In the genomic region with DNA sequence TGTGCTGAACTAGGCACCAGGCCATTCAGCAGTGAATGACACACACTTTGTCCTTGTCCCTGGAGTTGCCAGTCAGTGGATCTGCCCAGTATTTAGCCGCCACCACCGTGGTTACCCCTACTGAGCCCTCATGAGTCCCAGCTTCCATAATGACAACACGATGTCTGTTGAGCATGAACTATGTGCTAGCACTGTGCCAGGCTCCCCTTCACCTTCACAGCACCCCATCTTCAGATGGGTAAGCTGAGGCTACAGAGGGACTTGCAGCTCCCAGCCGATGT, we compare ENCODE assay signal across 22 cellular contexts. TPM values are rescaled to one million over a fixed set of nuclear protein-coding genes. Genes with fewer than 3 reads are reported as not detected.
DNase-seq lines count a peak whose midpoint lies in the region; ATAC-seq, FAIRE-seq and TF ChIP-seq lines count a peak whose summit lies in the region.
"Had no signal": no experiment of that assay in that cellular context is flagged by ENCODE, and none has a peak within 500 bp of the region (broad histone marks: within the 10 kb centered on the region; RNA-seq: fewer than 3 reads in every experiment).

No MANE protein-coding gene starts in this region.

- H3K27ac ChIP-seq in WERI-Rb-1, result peak overlapping the region; percentile 79
- H3K27ac ChIP-seq in mesenchymal stem cell (ENCODE audit: low read length, poor library complexity, severe bottlenecking), result no peak overlapping the region
- H3K27ac ChIP-seq: GM23248 had no signal

- H3K36me3 Mint-ChIP-seq in central memory CD8-positive, alpha-beta T cell (ENCODE audit: insufficient read depth), result no peaks in the 10 kb centered on the region

- H4K91ac ChIP-seq in mesenchymal stem cell (ENCODE audit: low read length), result peak overlapping the region; percentile 18

- no peak overlapping the region for H2AK5ac ChIP-seq in mesenchymal stem cell (ENCODE audit: low read length, severe bottlenecking)

- H3K4me3 ChIP-seq in WERI-Rb-1 (ENCODE audit: low read depth, low read length), result no peak overlapping the region
- H3K4me3 ChIP-seq in mesenchymal stem cell (ENCODE audit: insufficient read depth in 1 of 2, low read depth in 1 of 2, low read length in 2 of 2), result no peak overlapping the region
- H3K4me3 ChIP-seq: GM12878, GM23248 had no signal

- FAIRE-seq in urothelium cell line (lab: Jason Lieb, UNC), result peak; percentile 13
- FAIRE-seq: A204.1, GM12878, GM19239, H54 had no signal

- no peaks in the 10 kb centered on the region for H3K27me3 ChIP-seq in WERI-Rb-1 (ENCODE audit: insufficient read depth, low read depth, severe bottlenecking)
- peaks cover 12 to 34% of the 10 kb centered on the region in 2 experiments for H3K27me3 ChIP-seq in mesenchymal stem cell (ENCODE audit: control insufficient read depth in 1 of 2, insufficient read depth in 1 of 2, low read length in 2 of 2)
- H3K27me3 ChIP-seq: BE2C had no signal

- no peak overlapping the region for H2AFZ ChIP-seq in mesenchymal stem cell (ENCODE audit: low read depth, low read length)
- H2AFZ ChIP-seq: GM23248 had no signal

- no peak overlapping the region for H3K4me2 ChIP-seq in mesenchymal stem cell (ENCODE audit: low read length, poor library complexity, severe bottlenecking)

- H2BK12ac ChIP-seq in mesenchymal stem cell (ENCODE audit: low read length in 2 of 2), result peak overlapping the region in 1 of 2 experiments; percentile 84

- H3K9ac ChIP-seq in mesenchymal stem cell (ENCODE audit: low read length), result no peak overlapping the region
- H3K9ac ChIP-seq: GM23248 had no signal

- H3K27ac Mint-ChIP-seq in central memory CD8-positive, alpha-beta T cell (ENCODE audit: low read depth), result peak overlapping the region; percentile 71

- no peaks in the 10 kb centered on the region for H3K4me1 Mint-ChIP-seq in central memory CD8-positive, alpha-beta T cell
- H3K4me1 Mint-ChIP-seq: CD4-positive, CD25-positive, alpha-beta regulatory T cell; CD8-positive, alpha-beta memory T cell had no signal

- no peak overlapping the region for H2BK5ac ChIP-seq in mesenchymal stem cell (ENCODE audit: low read depth, low read length, poor library complexity, severe bottlenecking)

- no peak overlapping the region for H3K23ac ChIP-seq in mesenchymal stem cell (ENCODE audit: low read length in 2 of 2)

- DNase-seq in WERI-Rb-1, result no peak
- no peak for DNase-seq in central memory CD8-positive, alpha-beta T cell (ENCODE audit: low spot score in 2 of 2)
- no peak for DNase-seq in mesenchymal stem cell
- no peak for DNase-seq in urothelium cell line (ENCODE audit: low spot score)
- no peak for DNase-seq in activated T-cell treated with anti-CD3 and anti-CD28 coated beads, Interleukin-2, amount 50 U/mL, for 1 hour
- DNase-seq: ACHN; BE2C; C1 segment of cervical spinal cord; CD4-positive, CD25-positive, alpha-beta regulatory T cell; CD8-positive, alpha-beta memory T cell; COR-L47; DMS53; DND-41; EL; GM23248; HCEC 1CT had no signal

- no peak for TF ChIP-seq CTCF in WERI-Rb-1 (IDR thresholded peaks at IDR 0.05; ENCODE audit: low read depth, low read length)

- 0 out of 2 replicates have a peak, but pooled peaks cover 3% of the 10 kb centered on the region for H3K36me3 ChIP-seq in WERI-Rb-1
- no peaks in the 10 kb centered on the region for H3K36me3 ChIP-seq in mesenchymal stem cell (ENCODE audit: control insufficient read depth in 1 of 2, insufficient read depth in 2 of 2, low read depth in 1 of 2, low read length in 2 of 2)
- H3K36me3 ChIP-seq: BE2C had no signal

- H3K9me3 Mint-ChIP-seq in central memory CD8-positive, alpha-beta T cell, result peaks cover 5% of the 10 kb centered on the region

- H3K18ac ChIP-seq in mesenchymal stem cell (ENCODE audit: low read depth in 1 of 2, low read length in 2 of 2), result peak overlapping the region; percentile 30 to 59

- no peak overlapping the region for H4K8ac ChIP-seq in mesenchymal stem cell (ENCODE audit: low read length)

- H3K9me3 ChIP-seq in WERI-Rb-1 (ENCODE audit: severe bottlenecking), result no peaks in the 10 kb centered on the region
- peaks cover 6% of the 10 kb centered on the region for H3K9me3 ChIP-seq in mesenchymal stem cell (ENCODE audit: control insufficient read depth, low read length)
- H3K9me3 ChIP-seq: BE2C had no signal

- H2BK120ac ChIP-seq in mesenchymal stem cell (ENCODE audit: low read depth, low read length), result no peak overlapping the region

- 81% methylated on average over 4 of the region's 4 CpGs for WGBS in mesenchymal stem cell

- no peak overlapping the region for H3K4me3 Mint-ChIP-seq in central memory CD8-positive, alpha-beta T cell
- H3K4me3 Mint-ChIP-seq: CD4-positive, CD25-positive, alpha-beta regulatory T cell; CD8-positive, alpha-beta memory T cell had no signal

- no peaks in the 10 kb centered on the region for H3K27me3 Mint-ChIP-seq in central memory CD8-positive, alpha-beta T cell
- H3K27me3 Mint-ChIP-seq: CD8-positive, alpha-beta memory T cell had no signal

- H3K14ac ChIP-seq in mesenchymal stem cell (ENCODE audit: low read length in 2 of 2), result no peak overlapping the region

- H3K4ac ChIP-seq in mesenchymal stem cell (ENCODE audit: low read depth in 1 of 2, low read length in 2 of 2), result no peak overlapping the region

- no peaks in the 10 kb centered on the region for H3K79me1 ChIP-seq in mesenchymal stem cell (replicated peaks; ENCODE audit: low read length, poor library complexity, severe bottlenecking)

- H3K4me1 ChIP-seq in mesenchymal stem cell (ENCODE audit: control insufficient read depth, insufficient read depth, low read depth, low read length), result no peaks in the 10 kb centered on the region
- H3K4me1 ChIP-seq: BE2C had no signal

- no peak overlapping the region for H2BK15ac ChIP-seq in mesenchymal stem cell (ENCODE audit: low read depth, poor library complexity, severe bottlenecking)

- no peak for ATAC-seq in central memory CD8-positive, alpha-beta T cell (replicated peaks; ENCODE audit: extremely low read depth, poor library complexity, severe bottlenecking)
- no peak for ATAC-seq in GM21515 (IDR thresholded peaks at IDR 0.05; ENCODE audit: unreplicated experiment)
- no peak for ATAC-seq in HG03439 (IDR thresholded peaks at IDR 0.05; ENCODE audit: unreplicated experiment)
- ATAC-seq: GM12878 had no signal

RNA-seq across cellular contexts. Expression of gene PACSIN1, which starts 10.1 kb away (rescaled TPM):
- 0.07 TPM for polyA plus RNA-seq in mesenchymal stem cell (2013, experiment 1 of 2)
- 0.03 TPM for polyA plus RNA-seq in mesenchymal stem cell (2013, experiment 2 of 2)
- polyA plus RNA-seq: GM23248 had no signal

RNA-seq across cellular contexts. Expression of gene RPS10, which starts 50.1 kb away (rescaled TPM):
- polyA plus RNA-seq in mesenchymal stem cell (2013, experiment 1 of 2), result 1,582 TPM
- polyA plus RNA-seq in mesenchymal stem cell (2013, experiment 2 of 2), result 1,567 TPM
